2 cellular contexts compared by ENCODE assay signal in the genomic region with DNA sequence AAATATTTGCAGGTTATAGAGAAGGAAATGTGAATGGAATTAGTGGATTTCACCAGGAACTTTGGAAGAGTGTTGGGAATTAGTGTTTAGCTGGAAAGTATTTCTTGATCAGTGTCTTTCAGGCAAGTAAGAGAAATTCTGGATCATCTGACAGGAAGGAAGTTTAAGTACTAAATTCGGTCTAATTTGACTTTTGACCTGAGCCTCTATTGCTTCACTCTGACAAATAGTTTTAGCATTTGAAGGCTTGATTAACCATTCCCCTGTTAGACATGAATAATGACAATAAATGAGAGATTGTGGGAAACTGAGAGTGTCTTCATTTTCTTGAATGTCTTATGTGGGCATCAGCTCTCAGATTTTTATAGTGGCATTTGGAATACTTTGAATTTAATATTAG.
TF ChIP-seq lines count a peak whose summit lies in the region.

No MANE protein-coding gene starts in this region.

TF ChIP-seq in A549, 52 proteins besides CTCF, POLR2A, EP300 and RAD21 (continued from another document):
- TF ChIP-seq PHF8 (IDR thresholded peaks at IDR 0.05; ENCODE audit: borderline replicate concordance, low read depth) (no peak), USF2 (IDR thresholded peaks at IDR 0.05) (no peak), RCOR1 (IDR thresholded peaks at IDR 0.05; ENCODE audit: low read depth, low read length) (no peak), JUNB (IDR thresholded peaks at IDR 0.05) (no peak), MAFK (IDR thresholded peaks at IDR 0.05; ENCODE audit: partially characterized antibody) (no peak), EHMT2 (IDR thresholded peaks at IDR 0.05; ENCODE audit: low read depth) (no peak), POLR2AphosphoS2 (conservative IDR thresholded peaks at IDR 0.05; ENCODE audit: low read length) (no peak), HOXB13 (CRISPR knock-in tag; IDR thresholded peaks at IDR 0.05; ENCODE audit: low read depth) (no peak), RFX5 (IDR thresholded peaks at IDR 0.05) (no peak), SREBF2 (IDR thresholded peaks at IDR 0.05) (no peak), HOXB5 (CRISPR knock-in tag; IDR thresholded peaks at IDR 0.05) (no peak), CEBPB (IDR thresholded peaks at IDR 0.05) (no peak)
- TF ChIP-seq, protein P1, sequence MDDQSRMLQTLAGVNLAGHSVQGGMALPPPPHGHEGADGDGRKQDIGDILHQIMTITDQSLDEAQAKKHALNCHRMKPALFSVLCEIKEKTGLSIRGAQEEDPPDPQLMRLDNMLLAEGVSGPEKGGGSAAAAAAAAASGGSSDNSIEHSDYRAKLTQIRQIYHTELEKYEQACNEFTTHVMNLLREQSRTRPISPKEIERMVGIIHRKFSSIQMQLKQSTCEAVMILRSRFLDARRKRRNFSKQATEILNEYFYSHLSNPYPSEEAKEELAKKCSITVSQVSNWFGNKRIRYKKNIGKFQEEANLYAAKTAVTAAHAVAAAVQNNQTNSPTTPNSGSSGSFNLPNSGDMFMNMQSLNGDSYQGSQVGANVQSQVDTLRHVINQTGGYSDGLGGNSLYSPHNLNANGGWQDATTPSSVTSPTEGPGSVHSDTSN (IDR thresholded peaks at IDR 0.05) = no peak

TF ChIP-seq in WTC11, 78 proteins besides CTCF, POLR2A, EP300 and RAD21 (continued from another document):
- TF ChIP-seq FOXP4 (CRISPR knock-in tag; IDR thresholded peaks at IDR 0.05) (no peak), MAX (CRISPR knock-in tag; IDR thresholded peaks at IDR 0.05) (no peak), SOX15 (CRISPR knock-in tag; IDR thresholded peaks at IDR 0.05) (no peak), ZNF219 (CRISPR knock-in tag; IDR thresholded peaks at IDR 0.05; ENCODE audit: borderline replicate concordance) (no peak), SMAD4 (CRISPR knock-in tag; IDR thresholded peaks at IDR 0.05) (no peak), TEAD4 (CRISPR knock-in tag; IDR thresholded peaks at IDR 0.05) (no peak)
- TF ChIP-seq, protein P2, sequence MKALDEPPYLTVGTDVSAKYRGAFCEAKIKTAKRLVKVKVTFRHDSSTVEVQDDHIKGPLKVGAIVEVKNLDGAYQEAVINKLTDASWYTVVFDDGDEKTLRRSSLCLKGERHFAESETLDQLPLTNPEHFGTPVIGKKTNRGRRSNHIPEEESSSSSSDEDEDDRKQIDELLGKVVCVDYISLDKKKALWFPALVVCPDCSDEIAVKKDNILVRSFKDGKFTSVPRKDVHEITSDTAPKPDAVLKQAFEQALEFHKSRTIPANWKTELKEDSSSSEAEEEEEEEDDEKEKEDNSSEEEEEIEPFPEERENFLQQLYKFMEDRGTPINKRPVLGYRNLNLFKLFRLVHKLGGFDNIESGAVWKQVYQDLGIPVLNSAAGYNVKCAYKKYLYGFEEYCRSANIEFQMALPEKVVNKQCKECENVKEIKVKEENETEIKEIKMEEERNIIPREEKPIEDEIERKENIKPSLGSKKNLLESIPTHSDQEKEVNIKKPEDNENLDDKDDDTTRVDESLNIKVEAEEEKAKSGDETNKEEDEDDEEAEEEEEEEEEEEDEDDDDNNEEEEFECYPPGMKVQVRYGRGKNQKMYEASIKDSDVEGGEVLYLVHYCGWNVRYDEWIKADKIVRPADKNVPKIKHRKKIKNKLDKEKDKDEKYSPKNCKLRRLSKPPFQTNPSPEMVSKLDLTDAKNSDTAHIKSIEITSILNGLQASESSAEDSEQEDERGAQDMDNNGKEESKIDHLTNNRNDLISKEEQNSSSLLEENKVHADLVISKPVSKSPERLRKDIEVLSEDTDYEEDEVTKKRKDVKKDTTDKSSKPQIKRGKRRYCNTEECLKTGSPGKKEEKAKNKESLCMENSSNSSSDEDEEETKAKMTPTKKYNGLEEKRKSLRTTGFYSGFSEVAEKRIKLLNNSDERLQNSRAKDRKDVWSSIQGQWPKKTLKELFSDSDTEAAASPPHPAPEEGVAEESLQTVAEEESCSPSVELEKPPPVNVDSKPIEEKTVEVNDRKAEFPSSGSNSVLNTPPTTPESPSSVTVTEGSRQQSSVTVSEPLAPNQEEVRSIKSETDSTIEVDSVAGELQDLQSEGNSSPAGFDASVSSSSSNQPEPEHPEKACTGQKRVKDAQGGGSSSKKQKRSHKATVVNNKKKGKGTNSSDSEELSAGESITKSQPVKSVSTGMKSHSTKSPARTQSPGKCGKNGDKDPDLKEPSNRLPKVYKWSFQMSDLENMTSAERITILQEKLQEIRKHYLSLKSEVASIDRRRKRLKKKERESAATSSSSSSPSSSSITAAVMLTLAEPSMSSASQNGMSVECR (CRISPR knock-in tag; IDR thresholded peaks at IDR 0.05; ENCODE audit: borderline replicate concordance) = no peak
